Comparison of ENCODE assay signal across 14 cellular contexts in the genomic region with DNA sequence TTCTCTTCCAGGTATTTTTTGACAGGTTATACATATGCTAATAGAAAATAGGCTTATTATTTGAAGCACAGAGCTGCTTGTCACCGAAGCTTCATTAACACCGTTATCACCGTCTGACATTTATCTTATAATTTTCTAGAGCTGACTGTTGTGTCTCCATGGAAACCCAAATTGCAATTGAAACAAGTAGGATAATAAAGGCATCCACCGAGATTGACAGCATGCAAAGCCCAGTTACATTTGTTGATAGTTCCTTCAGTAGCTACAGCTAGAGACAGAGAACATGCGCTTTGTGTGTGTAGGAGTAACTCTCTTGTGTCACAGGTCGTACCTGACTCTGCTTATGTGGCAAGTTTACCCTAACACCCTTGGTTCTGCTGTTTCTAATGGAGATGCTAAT.
"Had no signal": no experiment of that assay in that cellular context is flagged by ENCODE, and none has a peak within 500 bp of the region (broad histone marks: within the 10 kb centered on the region; RNA-seq: fewer than 3 reads in every experiment).

No MANE protein-coding gene starts in this region.

- H3K27me3 Mint-ChIP-seq: memory B cell; stimulated activated memory B cell treated with anti-CD40 and anti-IgM and Interleukin-4, amounts not matched to agents 10 μg/mL and 1 μg/mL and 100 μg/mL, for 72 hours had no signal

- H3K9me3 Mint-ChIP-seq: activated naive CD4-positive, alpha-beta T cell treated with anti-CD3 and anti-CD28 coated beads for 36 hours; activated T-helper 2 cell treated with anti-CD3 and anti-CD28 coated beads, Interferon-gamma antibody, Interleukin-2, Interleukin-4, amounts not matched to agents 10 μg/mL and 5 μg/mL and 100 μg/mL, durations not matched to agents 14 hours and 24 hours and 36 hours; memory B cell; stimulated activated memory B cell treated with anti-CD40 and anti-IgM and Interleukin-4, amounts not matched to agents 10 μg/mL and 1 μg/mL and 100 μg/mL, for 72 hours; T-helper 2 cell treated with Interferon-gamma antibody and Interleukin-4, amounts not matched to agents 5 μg/mL and 100 μg/mL, for 36 hours had no signal

- DNase-seq: activated CD4-positive, alpha-beta T cell treated with anti-CD3 and anti-CD28 coated beads, Interleukin-2, amount 50 U/mL, for 4 hours; activated naive CD4-positive, alpha-beta T cell treated with anti-CD3 and anti-CD28 coated beads for 36 hours; adrenal gland; effector CD4-positive, alpha-beta T cell; heart left ventricle; kidney; sigmoid colon; stimulated activated CD4-positive, alpha-beta T cell treated with anti-CD3 and anti-CD28 coated beads, Interleukin-4, amount 100 ng/mL, for 24 hours; thyroid gland had no signal

- ATAC-seq: gastroesophageal sphincter; heart left ventricle; stimulated activated memory B cell treated with anti-CD40 and anti-IgM and Interleukin-4, amounts not matched to agents 10 μg/mL and 1 μg/mL and 100 μg/mL, for 72 hours had no signal

- H3K36me3 Mint-ChIP-seq: memory B cell; stimulated activated memory B cell treated with anti-CD40 and anti-IgM and Interleukin-4, amounts not matched to agents 10 μg/mL and 1 μg/mL and 100 μg/mL, for 72 hours had no signal

- H3K4me3 Mint-ChIP-seq: activated naive CD4-positive, alpha-beta T cell treated with anti-CD3 and anti-CD28 coated beads for 36 hours; memory B cell; T-helper 2 cell treated with Interferon-gamma antibody and Interleukin-4, amounts not matched to agents 5 μg/mL and 100 μg/mL, for 36 hours had no signal

- H3K27ac Mint-ChIP-seq: activated naive CD4-positive, alpha-beta T cell treated with anti-CD3 and anti-CD28 coated beads for 36 hours; activated T-helper 2 cell treated with anti-CD3 and anti-CD28 coated beads, Interferon-gamma antibody, Interleukin-2, Interleukin-4, amounts not matched to agents 10 μg/mL and 5 μg/mL and 100 μg/mL, durations not matched to agents 14 hours and 24 hours and 36 hours; stimulated activated memory B cell treated with anti-CD40 and anti-IgM and Interleukin-4, amounts not matched to agents 10 μg/mL and 1 μg/mL and 100 μg/mL, for 72 hours; T-helper 2 cell treated with Interferon-gamma antibody and Interleukin-4, amounts not matched to agents 5 μg/mL and 100 μg/mL, for 36 hours had no signal
